Comparison of ENCODE assay signal across 8 cellular contexts in genomic region chr11:107576497-107577086, GRCh38. TPM values are rescaled to one million over a fixed set of nuclear protein-coding genes. Genes with fewer than 3 reads are reported as not detected.
DNase-seq lines count a peak whose midpoint lies in the region; ATAC-seq, FAIRE-seq and TF ChIP-seq lines count a peak whose summit lies in the region.

No MANE protein-coding gene starts in this region.

- H3K36me3 ChIP-seq in parathyroid adenoma (ENCODE audit: control insufficient read depth, insufficient read depth, low read length): no peaks in the 10 kb centered on the region

- H3K9me3 ChIP-seq in parathyroid adenoma (ENCODE audit: control insufficient read depth, low read length): no peaks in the 10 kb centered on the region

- no peak overlapping the region for H3K27ac ChIP-seq in parathyroid adenoma

- TF ChIP-seq CTCF in parathyroid adenoma (IDR thresholded peaks at IDR 0.05): peak; percentile 51

- FAIRE-seq in GM12891 (lab: Jason Lieb, UNC): peak; percentile 65

- H3K4me3 ChIP-seq in parathyroid adenoma (ENCODE audit: low read depth, low read length): no peak overlapping the region

- no peak for ATAC-seq in GM18873 (IDR thresholded peaks at IDR 0.05; ENCODE audit: low FRiP score, unreplicated experiment)

- no peaks in the 10 kb centered on the region for H3K4me1 ChIP-seq in parathyroid adenoma

- no peak overlapping the region for H2AFZ ChIP-seq in parathyroid adenoma

- no peaks in the 10 kb centered on the region for H3K27me3 ChIP-seq in parathyroid adenoma (ENCODE audit: control insufficient read depth, insufficient read depth, low read length)

- no peak overlapping the region for H3K4me2 ChIP-seq in parathyroid adenoma (ENCODE audit: low read length)

- no peaks in the 10 kb centered on the region for H3K79me2 ChIP-seq in parathyroid adenoma

- no peak for TF ChIP-seq POLR2A in GM12891 (IDR thresholded peaks at IDR 0.05; ENCODE audit: low read depth, low read length)

- DNase-seq in AG20443 (ENCODE audit: low spot score): peak; percentile 73
- DNase-seq in GM12891 (ENCODE audit: insufficient read length, low spot score): peak; percentile 18
- DNase-seq in NCI-H128 (lab: John Stamatoyannopoulos, UW; ENCODE audit: unreplicated experiment): peak; percentile 17
- DNase-seq in activated CD4-positive, alpha-beta T cell treated with anti-CD3 and anti-CD28 coated beads, Interleukin-2, amount 50 U/mL, for 4 hours: peak; percentile 54 to 58
- peak; percentile 33 for DNase-seq in fibroblast of gingiva (ENCODE audit: low read depth)
- DNase-seq in NCI-H2107 treated with DMSO at 0.1 percent for 48 hours (lab: John Stamatoyannopoulos, UW; ENCODE audit: unreplicated experiment): no peak

- no peak overlapping the region for H3K9ac ChIP-seq in parathyroid adenoma

TF ChIP-seq in GM12891, 5 proteins besides CTCF, POLR2A, EP300 and RAD21:
- no peak for TF ChIP-seq PAX5 (IDR thresholded peaks at IDR 0.05; ENCODE audit: insufficient read depth, low read length, severe bottlenecking)
- no peak for TF ChIP-seq TAF1 (IDR thresholded peaks at IDR 0.05; ENCODE audit: low read depth, low read length)
- no peak for TF ChIP-seq POU2F2 (IDR thresholded peaks at IDR 0.05; ENCODE audit: low read depth, low read length)
- no peak for TF ChIP-seq SPI1 (IDR thresholded peaks at IDR 0.05; ENCODE audit: low read depth, low read length)
- TF ChIP-seq POLR2AphosphoS5 (IDR thresholded peaks at IDR 0.05; ENCODE audit: low read depth, low read length): no peak

RNA-seq across cellular contexts. Expression of gene ALKBH8, which starts 11.1 kb away (rescaled TPM):
- polyA plus RNA-seq in GM12891 (2012; ENCODE audit: low read depth, missing spikeins): 3.8 TPM

RNA-seq across cellular contexts. Expression of gene ELMOD1, which starts 14.4 kb away (rescaled TPM):
- not detected for polyA plus RNA-seq in GM12891 (2012; ENCODE audit: low read depth, missing spikeins)
